Comparison of ENCODE assay signal across 22 cellular contexts in genomic region chr6:25415274-25415673, GRCh38.
DNase-seq lines count a peak whose midpoint lies in the region; ATAC-seq, FAIRE-seq and TF ChIP-seq lines count a peak whose summit lies in the region.
"Had no signal": no experiment of that assay in that cellular context is flagged by ENCODE, and none has a peak within 500 bp of the region (broad histone marks: within the 10 kb centered on the region; RNA-seq: fewer than 3 reads in every experiment).

No MANE protein-coding gene starts in this region.

- peak; percentile 51 for FAIRE-seq in GM12892 (lab: Jason Lieb, UNC)
- FAIRE-seq: A549, D721Med, G401.6, GM12891, HepG2 had no signal

- ATAC-seq in GM18909 (IDR thresholded peaks at IDR 0.05; ENCODE audit: poor library complexity, unreplicated experiment) (no peak), omental fat pad (ENCODE audit: low FRiP score) (no peak)
- ATAC-seq: A549, HepG2 had no signal

- DNase-seq in GM12892 (ENCODE audit: insufficient read length) (no peak), HAP-1 (ENCODE audit: low spot score in 2 of 2) (peak; percentile 12 to 53), adrenal gland (no peak), prostate gland (ENCODE audit: low spot score) (no peak), GM13976 (ENCODE audit: low spot score) (no peak), omental fat pad (ENCODE audit: low spot score) (no peak), HK-2 (ENCODE audit: unreplicated experiment) (no peak)
- DNase-seq: BE2C; CD4-positive, alpha-beta memory T cell; DMS153; DMS79 treated with DMSO at 0.1 percent for 48 hours; EL; GOT3; HCEC 1CT; HFFc6 had no signal

- intact Hi-C loops in adrenal gland (cut with DNase I) (no loop called here), prostate gland (cut with DNase I) (no loop called here)

- H3K27ac ChIP-seq in adrenal gland (peak overlapping the region in 4 of 5 donors; percentile 21 to 61 (median 38)), prostate gland (peak overlapping the region; percentile 3 to 44)
- H3K27ac ChIP-seq: A549, C4-2B had no signal

- TF ChIP-seq CTCF in adrenal gland (IDR thresholded peaks at IDR 0.05) = no peak
- TF ChIP-seq CTCF in prostate gland (IDR thresholded peaks at IDR 0.05) = no peak
- no peak for TF ChIP-seq CTCF in GM13976 (IDR thresholded peaks at IDR 0.05; ENCODE audit: borderline replicate concordance, control extremely low read depth, extremely low read depth, insufficient read depth, missing control alignments)
- TF ChIP-seq CTCF in omental fat pad (IDR thresholded peaks at IDR 0.05) = no peak

- H3K9me3 ChIP-seq in HAP-1 (no peaks in the 10 kb centered on the region), adrenal gland (replicated peaks in 1 of 3) (no peaks in the 10 kb centered on the region), prostate gland (no peaks in the 10 kb centered on the region)
- H3K9me3 ChIP-seq: A549, BE2C had no signal

- in situ Hi-C loops in HAP-1 (cut with MboI; ENCODE audit: low sequenced_read_pairs) = no loop called here
- in situ Hi-C loops in GM13976 (cut with MboI; ENCODE audit: low sequenced_read_pairs, unreplicated experiment) = no loop called here

- no peaks in the 10 kb centered on the region for H3K36me3 ChIP-seq in HAP-1 (replicated peaks)
- H3K36me3 ChIP-seq in adrenal gland (replicated peaks in 1 of 2) = no peaks in the 10 kb centered on the region
- no peaks in the 10 kb centered on the region for H3K36me3 ChIP-seq in prostate gland
- H3K36me3 ChIP-seq: BE2C had no signal

- 42 to 87% (median 55%) methylated on average over 2 of the region's 2 CpGs for WGBS in adrenal gland, 4 donors
- WGBS in prostate gland = 36% methylated on average over 2 of the region's 2 CpGs

- H3K27me3 ChIP-seq in HAP-1 (ENCODE audit: low read depth) = no peaks in the 10 kb centered on the region
- H3K27me3 ChIP-seq in adrenal gland = no peaks in the 10 kb centered on the region
- no peaks in the 10 kb centered on the region for H3K27me3 ChIP-seq in prostate gland (replicated peaks; ENCODE audit: insufficient read depth)
- H3K27me3 ChIP-seq: BE2C had no signal

- H3K4me1 ChIP-seq in HAP-1 = peaks cover 62% of the 10 kb centered on the region
- H3K4me1 ChIP-seq in adrenal gland (replicated peaks in 1 of 2) = peaks cover 26 to 55% of the 10 kb centered on the region in 2 donors
- peaks cover 8% of the 10 kb centered on the region for H3K4me1 ChIP-seq in prostate gland (replicated peaks)

- TF ChIP-seq POLR2A in GM12892 (IDR thresholded peaks at IDR 0.05; ENCODE audit: low read depth, low read length) = no peak
- no peak for TF ChIP-seq POLR2A in adrenal gland (IDR thresholded peaks at IDR 0.05)
- no peak for TF ChIP-seq POLR2A in prostate gland (IDR thresholded peaks at IDR 0.05)

- H3K4me3 ChIP-seq in HAP-1 (no peak overlapping the region), adrenal gland (no peak overlapping the region), prostate gland (no peak overlapping the region)
- H3K4me3 ChIP-seq: A549 had no signal

Comparison
In these comparisons a context has a peak if more than half of its experiments do, and no peak if none do; other contexts are left out.
1. DNase-seq: peak in HAP-1 (2 of 2); none in GM12892 (single experiment), adrenal gland (0 of 7), prostate gland (single experiment), GM13976 (single experiment), omental fat pad (single experiment) and HK-2 (single experiment).